1 cellular context compared by ENCODE assay signal in genomic region chr2:201707753-201708152, GRCh38.
TF ChIP-seq lines count a peak whose summit lies in the region.

No MANE protein-coding gene starts in this region.

TF ChIP-seq in A549, 52 proteins besides CTCF, POLR2A, EP300 and RAD21 (continued from another document):
- TF ChIP-seq KDM5A (IDR thresholded peaks at IDR 0.05): no peak
- no peak for TF ChIP-seq ZFP36 (IDR thresholded peaks at IDR 0.05; ENCODE audit: borderline replicate concordance, partially characterized antibody)
- no peak for TF ChIP-seq HMGXB4 (CRISPR knock-in tag; IDR thresholded peaks at IDR 0.05; ENCODE audit: borderline replicate concordance)
- no peak for TF ChIP-seq HOXB13 (CRISPR knock-in tag; IDR thresholded peaks at IDR 0.05; ENCODE audit: low read depth)
- no peak for TF ChIP-seq E2F6 (IDR thresholded peaks at IDR 0.05; ENCODE audit: borderline replicate concordance, low read depth)
- TF ChIP-seq RNF2 (IDR thresholded peaks at IDR 0.05; ENCODE audit: borderline replicate concordance, low read depth): no peak
- TF ChIP-seq NFE2L2 (conservative IDR thresholded peaks at IDR 0.05; ENCODE audit: low read length): no peak
- no peak for TF ChIP-seq NPAS2 (CRISPR knock-in tag; IDR thresholded peaks at IDR 0.05; ENCODE audit: borderline replicate concordance)
- no peak for TF ChIP-seq RARB (CRISPR knock-in tag; IDR thresholded peaks at IDR 0.05)
- TF ChIP-seq MYC (IDR thresholded peaks at IDR 0.05; ENCODE audit: borderline replicate concordance, low read length): no peak
